ENCODE assay signal across 7 cellular contexts in genomic region chr14:105180598-105181528, GRCh38. TPM values are rescaled to one million over a fixed set of nuclear protein-coding genes. Genes with fewer than 3 reads are reported as not detected.
DNase-seq lines count a peak whose midpoint lies in the region; ATAC-seq and TF ChIP-seq lines count a peak whose summit lies in the region.

NUDT14 (minus strand) TSS chr14:105181312; CDS start chr14:105181209, 103 bp downstream.

- DNase-seq in GM13976 (ENCODE audit: low spot score): peak; percentile 96
- peak; percentile 94 for DNase-seq in NCI-H69 (lab: John Stamatoyannopoulos, UW)
- DNase-seq in activated T-cell treated with anti-CD3 and anti-CD28 coated beads for 48 hours (ENCODE audit: low read depth): peak; percentile 87
- DNase-seq in epithelial cell of proximal tubule (ENCODE audit: low read depth): no peak
- DNase-seq in naive thymus-derived CD4-positive, alpha-beta T cell: peak; percentile 69 to 88 (median 82)
- DNase-seq in stimulated activated naive CD4-positive, alpha-beta T cell treated with Interleukin-2 at 50 U/mL for 16 hours (lab: John Stamatoyannopoulos, UW): peak; percentile 70

- H3K4me3 ChIP-seq in epithelial cell of proximal tubule (ENCODE audit: low read depth, low read length): peak within 1 kb of the TSS; percentile 64
- peak within 1 kb of the TSS; percentile 52 for H3K4me3 ChIP-seq in naive thymus-derived CD4-positive, alpha-beta T cell (ENCODE audit: low read length)

- CTCF ChIA-PET in naive thymus-derived CD4-positive, alpha-beta T cell (lab: Charles Lee): interaction anchor here (0.9 to 1.3 kb wide), 3 partner anchors 14 to 195 kb away, joined by 3 to 7 read pairs (median 4); partner anchors contain the start of gene CLBA1

- TF ChIP-seq CTCF in GM13976 (IDR thresholded peaks at IDR 0.05; ENCODE audit: borderline replicate concordance, control extremely low read depth, extremely low read depth, insufficient read depth, missing control alignments) (no peak), epithelial cell of proximal tubule (conservative IDR thresholded peaks at IDR 0.05; ENCODE audit: low read depth, low read length) (no peak)

- H3K4me3 Mint-ChIP-seq in naive thymus-derived CD4-positive, alpha-beta T cell: peak within 1 kb of the TSS; percentile 68 to 86 (median 77)

- H3K4me1 Mint-ChIP-seq in naive thymus-derived CD4-positive, alpha-beta T cell: peaks cover 0 to 23% (median 15%) of the 10 kb centered on the region in 7 donors

- peak; percentile 64 for ATAC-seq in HG02798 (IDR thresholded peaks at IDR 0.05; ENCODE audit: poor library complexity, unreplicated experiment)
- peak; percentile 94 for ATAC-seq in naive thymus-derived CD4-positive, alpha-beta T cell

- peaks cover 0 to 4% (median 0%) of the 10 kb centered on the region in 5 donors for H3K27me3 Mint-ChIP-seq in naive thymus-derived CD4-positive, alpha-beta T cell

- peaks cover 4 to 12% of the 10 kb centered on the region in 2 donors for H3K4me1 ChIP-seq in naive thymus-derived CD4-positive, alpha-beta T cell (ENCODE audit: control insufficient read depth in 2 of 2, insufficient read depth in 2 of 2, low read length in 2 of 2)

- in situ Hi-C loops in GM13976 (cut with MboI; ENCODE audit: low sequenced_read_pairs, unreplicated experiment): no loop called here

- intact Hi-C loops in naive thymus-derived CD4-positive, alpha-beta T cell (cut with micrococcal nuclease): loop anchor here (1.0 to 5.0 kb wide), 9 partner anchors 14 to 428 kb away; partner anchors contain the start of genes BRF1 (in 2 of the 2), TEDC1 (in 2 of the 2) and SIVA1 (in 1 of the 2)

- no peaks in the 10 kb centered on the region for H3K27me3 ChIP-seq in naive thymus-derived CD4-positive, alpha-beta T cell (ENCODE audit: control insufficient read depth in 2 of 2, insufficient read depth in 2 of 2, low read length in 2 of 2)

- peak within 1 kb of the TSS in 7 of 9 donors; percentile 10 to 76 (median 64) for H3K27ac Mint-ChIP-seq in naive thymus-derived CD4-positive, alpha-beta T cell

- H3K9me3 ChIP-seq in naive thymus-derived CD4-positive, alpha-beta T cell (ENCODE audit: control insufficient read depth in 2 of 3, low read length in 3 of 3): no peaks in the 10 kb centered on the region

- POLR2A ChIA-PET in naive thymus-derived CD4-positive, alpha-beta T cell (lab: Charles Lee): interaction anchor here (0.6 to 3.1 kb wide), 6 partner anchors 8 to 115 kb away, joined by 3 to 13 read pairs (median 4); partner anchors contain the start of gene JAG2

- H3K9me3 Mint-ChIP-seq in naive thymus-derived CD4-positive, alpha-beta T cell: no peaks in the 10 kb centered on the region

- no peaks in the 10 kb centered on the region for H3K36me3 ChIP-seq in naive thymus-derived CD4-positive, alpha-beta T cell (ENCODE audit: control insufficient read depth in 2 of 3, insufficient read depth in 3 of 3, low read length in 3 of 3)

- no peaks in the 10 kb centered on the region for H3K36me3 Mint-ChIP-seq in naive thymus-derived CD4-positive, alpha-beta T cell

- peak within 1 kb of the TSS; percentile 53 for H3K27ac ChIP-seq in naive thymus-derived CD4-positive, alpha-beta T cell (ENCODE audit: low read depth, low read length)

RNA-seq across cellular contexts. Expression of gene NUDT14, which starts in this region (rescaled TPM):
- total RNA-seq in epithelial cell of proximal tubule: 23.0 and 30.2 TPM in 2 replicates
- total RNA-seq in naive thymus-derived CD4-positive, alpha-beta T cell: 10 to 100 TPM; 17.3 to 29.6 (median 20.6) TPM
- polyA plus RNA-seq in naive thymus-derived CD4-positive, alpha-beta T cell: 10 to 100 TPM; 17.4 to 20.1 TPM
